ENCODE assay signal across 7 cellular contexts in the genomic region with DNA sequence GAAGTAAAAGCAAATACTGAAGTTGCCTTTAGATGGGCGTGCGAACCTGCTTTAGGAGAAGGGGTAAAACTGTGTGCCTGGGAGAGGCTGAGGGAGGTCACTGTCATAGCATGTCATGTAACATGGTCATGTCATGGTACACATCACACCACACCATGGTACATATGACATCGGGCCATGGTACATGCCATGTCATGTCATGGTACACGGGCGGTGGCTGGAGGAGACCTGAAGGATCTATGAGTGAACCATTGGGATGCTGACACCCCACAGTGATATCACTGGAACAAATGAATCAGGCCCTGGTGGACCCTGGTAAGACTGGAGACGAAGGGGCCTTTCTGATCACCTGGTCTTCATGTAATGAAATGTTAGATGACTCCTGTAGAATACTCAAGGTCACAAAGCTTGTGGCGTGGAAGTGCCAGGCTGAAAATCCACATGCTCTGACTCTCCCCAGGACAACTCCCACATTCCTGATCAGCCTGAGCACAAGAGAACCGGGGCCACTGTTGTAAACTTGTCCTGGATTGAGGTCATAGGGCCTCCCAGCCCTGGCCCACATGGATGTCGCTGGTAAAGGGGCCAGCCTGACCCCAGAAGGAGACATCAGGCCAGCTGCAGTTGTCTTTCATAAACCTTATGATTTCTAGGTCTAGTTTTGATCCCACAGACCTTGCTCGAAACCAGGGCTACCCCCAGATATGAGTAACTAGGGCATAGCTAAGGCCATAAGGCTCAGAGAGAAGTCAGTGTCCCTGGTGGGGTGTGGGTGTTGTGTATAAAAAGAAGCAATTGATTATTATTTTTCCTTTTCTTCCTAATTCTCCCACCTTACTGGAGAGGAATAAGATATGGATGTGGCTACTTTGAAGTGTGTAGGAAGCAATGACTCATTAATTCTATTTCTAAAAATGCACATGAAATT.
DNase-seq lines count a peak whose midpoint lies in the region; ATAC-seq, FAIRE-seq and TF ChIP-seq lines count a peak whose summit lies in the region.
"Not testable (repeated sequence)": the region's sequence is repeated elsewhere in the genome, so short reads cannot be mapped to it uniquely, and the experiment has no call there.

No MANE protein-coding gene starts in this region.

- not testable (repeated sequence) for H3K4me3 Mint-ChIP-seq in astrocyte (ENCODE audit: unreplicated experiment); osteocyte (ENCODE audit: unreplicated experiment)

- H3K4me1 Mint-ChIP-seq in astrocyte (ENCODE audit: low read depth, unreplicated experiment): peaks cover 38% of the 10 kb centered on the region
- peaks cover 20% of the 10 kb centered on the region for H3K4me1 Mint-ChIP-seq in osteocyte (ENCODE audit: unreplicated experiment)

- ATAC-seq in HCT116: not testable (repeated sequence)
- ATAC-seq in Right ventricle myocardium superior (ENCODE audit: poor library complexity): peak; percentile 49

- not testable (repeated sequence) for H4K20me1 ChIP-seq in HCT116 (ENCODE audit: insufficient read depth)
- peaks cover 24% of the 10 kb centered on the region for H4K20me1 ChIP-seq in astrocyte (ENCODE audit: insufficient read depth, low read length)

- H3K4me1 ChIP-seq in HCT116 (ENCODE audit: control insufficient read depth in 1 of 2, insufficient read depth in 2 of 2, low read length in 2 of 2): peaks cover 8 to 14% of the 10 kb centered on the region in 2 experiments; a peak in 2 of 4 replicates
- H3K4me1 ChIP-seq in astrocyte (ENCODE audit: insufficient read depth, low read length): peaks cover 12% of the 10 kb centered on the region
- H3K4me1 ChIP-seq in left ventricle myocardium inferior: peaks cover 59% of the 10 kb centered on the region
- H3K4me1 ChIP-seq in skeletal muscle tissue (ENCODE audit: control insufficient read depth in 3 of 3, insufficient read depth in 3 of 3, low read length in 3 of 3): peaks cover 29 to 53% (median 33%) of the 10 kb centered on the region in 3 donors

- H3K27me3 Mint-ChIP-seq in astrocyte (ENCODE audit: low read depth, unreplicated experiment); osteocyte (ENCODE audit: unreplicated experiment): not testable (repeated sequence)

- RAD21 ChIA-PET in HCT116 (lab: Charles Lee; ENCODE audit: low non-redundant PET in 1 of 2, low total read pairs in 2 of 2, uncharacterized antibody in 2 of 2, unreplicated experiment in 2 of 2): not testable (repeated sequence)

- H3K27ac ChIP-seq in HCT116 (ENCODE audit: low read depth, low read length); astrocyte (ENCODE audit: low read depth, low read length): not testable (repeated sequence)
- H3K27ac ChIP-seq in left ventricle myocardium inferior (replicated peaks) (peak overlapping the region; percentile 54), skeletal muscle tissue (ENCODE audit: low read depth, low read length) (peak overlapping the region; percentile 24)

- not testable (repeated sequence) for H3K36me3 ChIP-seq in HCT116 (ENCODE audit: control insufficient read depth in 1 of 2, insufficient read depth in 2 of 2, low read length in 2 of 2); astrocyte (ENCODE audit: insufficient read depth, low read length); left ventricle myocardium inferior; skeletal muscle tissue (ENCODE audit: control insufficient read depth in 3 of 3, insufficient read depth in 3 of 3, low read length in 3 of 3)

- H3K9me2 ChIP-seq in HCT116 (ENCODE audit: insufficient read depth): not testable (repeated sequence)

- not testable (repeated sequence) for TF ChIP-seq CTCF in HCT116 (IDR thresholded peaks at IDR 0.05 in 2 of 3, conservative IDR thresholded peaks at IDR 0.05 in 1 of 3; ENCODE audit: borderline replicate concordance in 1 of 3, insufficient read depth in 1 of 3, low read depth in 2 of 3, low read length in 2 of 3); astrocyte (IDR thresholded peaks at IDR 0.05; ENCODE audit: insufficient read depth, low read depth, low read length); left ventricle myocardium inferior (IDR thresholded peaks at IDR 0.05; ENCODE audit: borderline replicate concordance); osteocyte (IDR thresholded peaks at IDR 0.05)

- H3K4me3 ChIP-seq in HCT116 (replicated peaks in 1 of 2; ENCODE audit: low read depth in 1 of 2, low read length in 2 of 2); astrocyte (ENCODE audit: insufficient read depth, low read depth, low read length); left ventricle myocardium inferior; skeletal muscle tissue (ENCODE audit: low read length in 3 of 3): not testable (repeated sequence)

- H3K9ac ChIP-seq in HCT116 (ENCODE audit: low read length); astrocyte (ENCODE audit: low read length); skeletal muscle tissue (ENCODE audit: low read depth in 1 of 3, low read length in 3 of 3): not testable (repeated sequence)

- not testable (repeated sequence) for TF ChIP-seq POLR2A in HCT116 (IDR thresholded peaks at IDR 0.05; ENCODE audit: borderline replicate concordance, extremely low read depth, insufficient read depth, insufficient read length)

- TF ChIP-seq RAD21 in HCT116 (IDR thresholded peaks at IDR 0.05; ENCODE audit: low read depth): not testable (repeated sequence)

- CTCF ChIA-PET in HCT116 (lab: Charles Lee): not testable (repeated sequence)

- H3K36me3 Mint-ChIP-seq in astrocyte (ENCODE audit: low read depth, unreplicated experiment): peaks cover 13% of the 10 kb centered on the region
- peaks cover 19% of the 10 kb centered on the region for H3K36me3 Mint-ChIP-seq in osteocyte (ENCODE audit: unreplicated experiment)

- not testable (repeated sequence) for H3K27me3 ChIP-seq in HCT116 (ENCODE audit: insufficient read depth, low read length); astrocyte (ENCODE audit: insufficient read depth, low read length); left ventricle myocardium inferior (ENCODE audit: low read depth); skeletal muscle tissue (ENCODE audit: control insufficient read depth in 3 of 3, insufficient read depth in 3 of 3, low read length in 3 of 3)

- not testable (repeated sequence) for H3K9me3 ChIP-seq in HCT116 (ENCODE audit: control insufficient read depth in 1 of 2, insufficient read depth in 1 of 2, low read depth in 1 of 2, low read length in 2 of 2); astrocyte (ENCODE audit: insufficient read depth, low read depth, low read length); left ventricle myocardium inferior (replicated peaks); skeletal muscle tissue (ENCODE audit: control insufficient read depth in 3 of 3, low read length in 3 of 3)

- H3K9me3 Mint-ChIP-seq in astrocyte (ENCODE audit: unreplicated experiment); osteocyte (ENCODE audit: unreplicated experiment): not testable (repeated sequence)

- POLR2A ChIA-PET in HCT116 (lab: Charles Lee): not testable (repeated sequence)

- intact Hi-C loops in HCT116 (cut with micrococcal nuclease); Right ventricle myocardium superior (cut with DNase I); left ventricle myocardium inferior (cut with micrococcal nuclease): not testable (repeated sequence)

- not testable (repeated sequence) for H2AFZ ChIP-seq in HCT116 (ENCODE audit: low read depth, low read length, poor library complexity, severe bottlenecking); astrocyte (ENCODE audit: low read depth, low read length)

- FAIRE-seq in astrocyte (lab: Jason Lieb, UNC): not testable (repeated sequence)

- BruUV-seq in HCT116 (replicated peaks; lab: Mats Ljungman, UMichigan): not testable (repeated sequence)

- peak overlapping the region; percentile 62 for H3K27ac Mint-ChIP-seq in astrocyte (ENCODE audit: unreplicated experiment)
- H3K27ac Mint-ChIP-seq in osteocyte (ENCODE audit: unreplicated experiment): not testable (repeated sequence)

- H3K4me2 ChIP-seq in HCT116 (ENCODE audit: low read length): 0 out of 2 replicates have a peak overlapping the region, but pooled peaks have one; percentile 25
- H3K4me2 ChIP-seq in astrocyte (ENCODE audit: low read length): not testable (repeated sequence)

- H3K79me2 ChIP-seq in HCT116 (ENCODE audit: insufficient read depth, low read length): not testable (repeated sequence)
- H3K79me2 ChIP-seq in astrocyte (ENCODE audit: insufficient read depth, low read length): peaks cover 18% of the 10 kb centered on the region

- DNase-seq in HCT116 (ENCODE audit: low read depth, low spot score); astrocyte (ENCODE audit: low read depth); Right ventricle myocardium superior; left ventricle myocardium inferior: not testable (repeated sequence)
- DNase-seq in dermis blood vessel endothelial cell: peak; percentile 32
- peak; percentile 65 for DNase-seq in osteocyte (ENCODE audit: extremely low spot score, unreplicated experiment)
